ENCODE assay signal across 29 cellular contexts in the genomic region with DNA sequence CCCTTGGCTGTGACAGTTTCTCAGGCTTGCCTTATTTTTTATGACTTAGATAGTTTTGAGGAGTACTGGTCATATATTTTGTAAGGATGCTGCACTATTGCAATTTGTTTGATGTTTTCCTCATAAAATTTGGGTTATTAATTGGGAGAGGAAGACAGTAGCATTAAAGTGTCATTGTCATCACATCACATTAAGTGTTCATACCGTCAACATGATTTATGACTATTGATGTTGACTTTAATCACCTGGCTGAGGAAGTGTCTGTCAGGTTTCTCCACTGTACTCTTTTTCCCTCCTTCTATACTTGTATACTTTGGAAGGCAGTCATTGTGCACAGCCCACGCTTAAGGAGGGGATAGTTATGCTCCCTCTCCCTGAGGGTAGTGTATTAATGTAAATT.
"Had no signal": no experiment of that assay in that cellular context is flagged by ENCODE, and none has a peak within 500 bp of the region (broad histone marks: within the 10 kb centered on the region; RNA-seq: fewer than 3 reads in every experiment).

No MANE protein-coding gene starts in this region.

- DNase-seq: activated B cell treated with CpG ODN at 0.5 μM for 24 hours; activated CD4-positive, alpha-beta T cell treated with anti-CD3 and anti-CD28 coated beads for 48 hours; activated CD4-positive, alpha-beta T cell treated with anti-CD3 and anti-CD28 coated beads, Interleukin-2, amount 50 U/mL, for 1 hour; activated CD4-positive, alpha-beta T cell treated with anti-CD3 and anti-CD28 coated beads, Interleukin-2, amount 50 U/mL, for 48 hours; activated CD8-positive, alpha-beta memory T cell treated with anti-CD3 and anti-CD28 coated beads for 24 hours; activated CD8-positive, alpha-beta T cell treated with anti-CD3 and anti-CD28 coated beads for 36 hours; activated effector memory CD4-positive, alpha-beta T cell treated with Interleukin-2 at 50 U/mL for 16 hours; activated naive CD4-positive, alpha-beta T cell treated with anti-CD3 and anti-CD28 coated beads for 36 hours; activated naive CD8-positive, alpha-beta T cell treated with anti-CD3 and anti-CD28 coated beads for 36 hours; activated naive CD8-positive, alpha-beta T cell treated with anti-CD3 and anti-CD28 coated beads, Interleukin-2, amount 50 U/mL, for 24 hours; activated T-cell treated with anti-CD3 and anti-CD28 coated beads, Interleukin-2, amount 50 U/mL, for 4 hours; adrenal gland; amygdala; aorta; body of pancreas; caudate nucleus; cortex of kidney; dermis blood vessel endothelial cell; effector CD4-positive, alpha-beta T cell; effector memory CD8-positive, alpha-beta T cell; erythroblast; foreskin keratinocyte; gastrocnemius medialis; glutamatergic neuron; heart left ventricle; T1000; WERI-Rb-1 had no signal

- ATAC-seq: activated CD4-positive, CD25-positive, alpha-beta regulatory T cell treated with anti-CD3 and anti-CD28 coated beads, Interleukin-2, amount 50 U/mL, for 24 hours; activated CD8-positive, alpha-beta T cell treated with anti-CD3 and anti-CD28 coated beads for 36 hours; activated naive CD8-positive, alpha-beta T cell treated with anti-CD3 and anti-CD28 coated beads, Interleukin-2, amount 50 U/mL, for 24 hours; activated T-cell treated with anti-CD3 and anti-CD28 coated beads, Interleukin-2, amount 50 U/mL, for 4 hours; activated T-helper 17 cell treated with anti-CD3 and anti-CD28 coated beads, Interleukin-2, amount 50 U/mL, for 72 hours; effector memory CD8-positive, alpha-beta T cell; foreskin keratinocyte; gastrocnemius medialis; heart left ventricle had no signal
